Comparison of ENCODE assay signal across 9 cellular contexts in the genomic region with DNA sequence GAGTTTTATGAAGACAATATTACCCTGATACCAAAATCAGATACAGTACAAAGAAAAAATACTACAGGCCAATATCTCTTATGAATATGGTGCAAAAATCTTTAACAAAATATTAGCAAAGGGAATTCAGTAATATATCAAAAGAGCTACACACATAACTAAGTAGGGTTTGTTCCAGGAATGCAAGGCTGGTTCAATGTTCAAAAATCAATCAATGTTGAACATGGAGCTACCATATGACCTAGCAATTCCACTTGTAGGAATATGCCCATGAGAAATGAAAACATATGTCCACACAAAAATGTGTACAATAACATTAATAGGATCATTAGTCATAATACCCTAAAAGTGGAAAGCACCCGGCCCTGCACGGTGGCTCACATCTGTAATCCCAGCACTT. TPM values are rescaled to one million over a fixed set of nuclear protein-coding genes. Genes with fewer than 3 reads are reported as not detected.
"Had no signal": no experiment of that assay in that cellular context is flagged by ENCODE, and none has a peak within 500 bp of the region (broad histone marks: within the 10 kb centered on the region; RNA-seq: fewer than 3 reads in every experiment).

No MANE protein-coding gene starts in this region.

- H3K27ac ChIP-seq: HL-60 had no signal

- DNase-seq: IMR-90, KBM-7, KG1 had no signal

- FAIRE-seq: HepG2, HTR-8/SVneo had no signal

- H3K27ac Mint-ChIP-seq: IgD-negative memory B cell had no signal

- ATAC-seq: HepG2 had no signal

RNA-seq across cellular contexts. Expression of gene OCA2, which starts 7.8 kb away (rescaled TPM):
- total RNA-seq: HT-29, HT1080 had no signal
- polyA plus RNA-seq: IgD-negative memory B cell had no signal
